ENCODE assay signal across 1 cellular context in the genomic region with DNA sequence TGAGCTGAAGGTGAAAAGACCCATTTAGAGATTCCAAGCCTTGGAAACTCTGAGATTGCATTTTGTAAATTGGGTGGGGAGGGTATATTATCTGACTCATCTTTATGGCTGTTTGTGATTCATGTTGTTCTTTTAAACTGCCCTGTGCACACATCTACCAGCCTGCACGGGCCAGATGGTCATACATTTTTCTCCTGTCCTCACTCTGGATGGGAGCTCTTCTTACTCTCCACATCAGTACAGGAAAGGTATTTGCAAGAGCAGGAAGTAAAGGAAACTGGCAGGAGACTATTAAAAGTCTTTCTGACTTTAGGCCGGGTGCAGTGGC.
TF ChIP-seq lines count a peak whose summit lies in the region.

No MANE protein-coding gene starts in this region.

TF ChIP-seq in GM23338, 12 proteins besides CTCF, POLR2A, EP300 and RAD21:
- TF ChIP-seq EZH2 (IDR thresholded peaks at IDR 0.05; ENCODE audit: low read depth, unreplicated experiment) (no peak), POLR2AphosphoS5 (IDR thresholded peaks at IDR 0.05; ENCODE audit: low read depth) (no peak), NANOG (IDR thresholded peaks at IDR 0.05; ENCODE audit: borderline replicate concordance) (no peak)
